Comparison of ENCODE assay signal across 26 cellular contexts in the genomic region with DNA sequence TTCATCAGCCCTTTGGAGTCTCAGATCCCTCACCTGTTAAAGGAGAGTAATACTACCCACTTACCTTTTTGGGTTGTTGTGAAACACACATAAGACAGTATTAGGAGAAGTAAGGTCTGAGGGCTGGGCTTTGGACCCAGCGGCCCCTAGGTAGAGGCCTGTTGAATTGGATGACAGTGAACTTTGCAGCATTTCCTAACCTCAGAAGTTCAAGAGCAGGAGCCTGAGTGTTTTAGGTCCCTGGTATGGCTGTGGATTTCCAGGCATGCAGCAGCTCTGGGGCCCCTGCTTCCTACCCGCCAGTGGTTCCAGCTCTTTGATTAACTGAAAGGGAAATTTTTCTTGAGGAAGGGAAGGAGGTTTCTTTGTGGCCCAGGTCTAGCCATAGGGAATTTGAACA.
"Had no signal": no experiment of that assay in that cellular context is flagged by ENCODE, and none has a peak within 500 bp of the region (broad histone marks: within the 10 kb centered on the region; RNA-seq: fewer than 3 reads in every experiment).

No MANE protein-coding gene starts in this region.

- H3K4me1 Mint-ChIP-seq: activated CD4-positive, alpha-beta T cell treated with anti-CD3 and anti-CD28 coated beads for 36 hours; activated naive CD8-positive, alpha-beta T cell treated with anti-CD3 and anti-CD28 coated beads for 36 hours; naive thymus-derived CD4-positive, alpha-beta T cell; T-cell had no signal

- H3K27ac Mint-ChIP-seq: activated CD4-positive, alpha-beta T cell treated with anti-CD3 and anti-CD28 coated beads for 36 hours; activated naive CD4-positive, alpha-beta T cell treated with anti-CD3 and anti-CD28 coated beads for 36 hours; activated naive CD8-positive, alpha-beta T cell treated with anti-CD3 and anti-CD28 coated beads for 36 hours; activated T-helper 1 cell treated with anti-CD3 and anti-CD28 coated beads, Interleukin-12 subunit alpha, Interleukin-12 subunit beta, Interleukin-2, Interleukin-4 antibody, amounts not matched to agents 30 ng/mL and 10 ng/mL and 1 ng/mL, durations not matched to agents 14 hours and 24 hours and 36 hours; naive thymus-derived CD4-positive, alpha-beta T cell; T-cell; T-helper 2 cell treated with Interferon-gamma antibody and Interleukin-4, amounts not matched to agents 5 μg/mL and 100 μg/mL, for 36 hours had no signal

- H3K27ac ChIP-seq: adrenal gland, ascending aorta, coronary artery, dorsolateral prefrontal cortex, gastroesophageal sphincter, lower lobe of right lung, pancreas, prostate gland, tibial nerve had no signal

- H3K36me3 ChIP-seq: adrenal gland, ascending aorta, gastroesophageal sphincter, lower lobe of right lung, pancreas, prostate gland, tibial nerve had no signal

- ATAC-seq: activated CD4-positive, alpha-beta T cell treated with anti-CD3 and anti-CD28 coated beads for 36 hours; gastroesophageal sphincter; lower lobe of right lung; naive thymus-derived CD4-positive, alpha-beta T cell; pancreas; T-cell had no signal

- H3K36me3 Mint-ChIP-seq: activated naive CD8-positive, alpha-beta T cell treated with anti-CD3 and anti-CD28 coated beads for 36 hours; naive thymus-derived CD4-positive, alpha-beta T cell; T-cell had no signal

- H3K9me3 Mint-ChIP-seq: activated naive CD4-positive, alpha-beta T cell treated with anti-CD3 and anti-CD28 coated beads for 36 hours; activated naive CD8-positive, alpha-beta T cell treated with anti-CD3 and anti-CD28 coated beads for 36 hours; activated T-helper 1 cell treated with anti-CD3 and anti-CD28 coated beads, Interleukin-12 subunit alpha, Interleukin-12 subunit beta, Interleukin-2, Interleukin-4 antibody, amounts not matched to agents 30 ng/mL and 10 ng/mL and 1 ng/mL, durations not matched to agents 14 hours and 24 hours and 36 hours; brain; neural crest cell; T-cell; T-helper 2 cell treated with Interferon-gamma antibody and Interleukin-4, amounts not matched to agents 5 μg/mL and 100 μg/mL, for 36 hours had no signal

- H3K4me1 ChIP-seq: lower lobe of right lung, pancreas, prostate gland had no signal

- H3K4me3 Mint-ChIP-seq: activated CD4-positive, alpha-beta T cell treated with anti-CD3 and anti-CD28 coated beads for 36 hours; activated naive CD4-positive, alpha-beta T cell treated with anti-CD3 and anti-CD28 coated beads for 36 hours; activated naive CD8-positive, alpha-beta T cell treated with anti-CD3 and anti-CD28 coated beads for 36 hours; activated T-helper 1 cell treated with anti-CD3 and anti-CD28 coated beads, Interleukin-12 subunit alpha, Interleukin-12 subunit beta, Interleukin-2, Interleukin-4 antibody, amounts not matched to agents 30 ng/mL and 10 ng/mL and 1 ng/mL, durations not matched to agents 14 hours and 24 hours and 36 hours; brain; naive thymus-derived CD4-positive, alpha-beta T cell; neural crest cell; T-cell; T-helper 2 cell treated with Interferon-gamma antibody and Interleukin-4, amounts not matched to agents 5 μg/mL and 100 μg/mL, for 36 hours had no signal

- H3K9me3 ChIP-seq: adrenal gland, ascending aorta, gastroesophageal sphincter, lower lobe of right lung, pancreas, prostate gland, tibial nerve had no signal

- H3K4me3 ChIP-seq: adrenal gland, ascending aorta, coronary artery, dorsolateral prefrontal cortex, gastroesophageal sphincter, lower lobe of right lung, pancreas, prostate gland, tibial nerve had no signal

- H3K27me3 ChIP-seq: adrenal gland, ascending aorta, dorsolateral prefrontal cortex, gastroesophageal sphincter, pancreas, tibial nerve had no signal

- DNase-seq: activated CD4-positive, alpha-beta T cell treated with anti-CD3 and anti-CD28 coated beads for 36 hours; activated CD4-positive, CD25-positive, alpha-beta regulatory T cell; activated effector memory CD4-positive, alpha-beta T cell treated with anti-CD3 and anti-CD28 coated beads, Interleukin-2, amount 50 U/mL, for 16 hours; activated naive CD4-positive, alpha-beta T cell treated with anti-CD3 and anti-CD28 coated beads for 36 hours; activated naive CD8-positive, alpha-beta T cell treated with anti-CD3 and anti-CD28 coated beads for 36 hours; adrenal gland; dorsolateral prefrontal cortex; effector memory CD4-positive, alpha-beta T cell; erythroblast; hippocampal formation; lower lobe of right lung; naive thymus-derived CD4-positive, alpha-beta T cell; nucleus accumbens; pancreas; stimulated activated CD4-positive, alpha-beta T cell treated with anti-CD3 and anti-CD28 coated beads, Interleukin-2, amount 100 ng/mL, for 48 hours; stimulated activated naive CD4-positive, alpha-beta T cell treated with Interleukin-2 at 50 U/mL for 16 hours; T-cell had no signal
